ENCODE assay signal across 1 cellular context in genomic region chr3:115655761-115656282, GRCh38.
TF ChIP-seq lines count a peak whose summit lies in the region.

No MANE protein-coding gene starts in this region.

TF ChIP-seq in IMR-90, 13 proteins besides CTCF, POLR2A, EP300 and RAD21:
- TF ChIP-seq USF2 (IDR thresholded peaks at IDR 0.05; ENCODE audit: low read depth, low read length) (no peak), BHLHE40 (IDR thresholded peaks at IDR 0.05; ENCODE audit: low read depth, low read length) (no peak), CEBPB (IDR thresholded peaks at IDR 0.05; ENCODE audit: low read depth, low read length) (no peak), CHD1 (IDR thresholded peaks at IDR 0.05; ENCODE audit: low read depth, low read length) (no peak), ELK1 (IDR thresholded peaks at IDR 0.05; ENCODE audit: borderline replicate concordance, low read depth, low read length) (no peak), MAZ (IDR thresholded peaks at IDR 0.05; ENCODE audit: borderline replicate concordance, low read depth, low read length) (no peak), FOS (IDR thresholded peaks at IDR 0.05; ENCODE audit: low read depth, low read length) (no peak)
